In the genomic region with DNA sequence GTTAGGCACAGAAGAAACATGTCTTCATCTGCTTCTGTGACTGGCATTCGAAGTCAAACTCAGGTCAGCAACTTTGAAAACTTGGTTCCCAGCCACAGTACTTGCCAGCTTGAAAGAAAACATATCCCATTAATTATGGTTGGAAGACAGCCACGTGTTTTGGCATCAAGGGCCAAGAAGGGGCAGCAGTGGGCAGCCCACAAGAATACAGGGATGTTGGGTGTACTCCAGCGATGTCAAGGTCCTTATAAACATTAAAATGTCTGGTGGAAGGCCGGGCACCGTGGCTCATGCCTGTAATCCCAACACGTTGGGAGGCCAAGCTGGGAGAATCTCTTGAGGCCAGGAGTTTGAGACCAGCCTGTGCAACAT, we compare ENCODE assay signal across 1 cellular context.
TF ChIP-seq lines count a peak whose summit lies in the region.

No MANE protein-coding gene starts in this region.

TF ChIP-seq in endothelial cell of umbilical vein, 7 proteins besides CTCF, POLR2A, EP300 and RAD21 (continued from another document):
- TF ChIP-seq, protein P1, sequence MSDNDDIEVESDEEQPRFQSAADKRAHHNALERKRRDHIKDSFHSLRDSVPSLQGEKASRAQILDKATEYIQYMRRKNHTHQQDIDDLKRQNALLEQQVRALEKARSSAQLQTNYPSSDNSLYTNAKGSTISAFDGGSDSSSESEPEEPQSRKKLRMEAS (IDR thresholded peaks at IDR 0.05; ENCODE audit: insufficient read depth, insufficient read length) = no peak
